Comparison of ENCODE assay signal across 15 cellular contexts in the genomic region with DNA sequence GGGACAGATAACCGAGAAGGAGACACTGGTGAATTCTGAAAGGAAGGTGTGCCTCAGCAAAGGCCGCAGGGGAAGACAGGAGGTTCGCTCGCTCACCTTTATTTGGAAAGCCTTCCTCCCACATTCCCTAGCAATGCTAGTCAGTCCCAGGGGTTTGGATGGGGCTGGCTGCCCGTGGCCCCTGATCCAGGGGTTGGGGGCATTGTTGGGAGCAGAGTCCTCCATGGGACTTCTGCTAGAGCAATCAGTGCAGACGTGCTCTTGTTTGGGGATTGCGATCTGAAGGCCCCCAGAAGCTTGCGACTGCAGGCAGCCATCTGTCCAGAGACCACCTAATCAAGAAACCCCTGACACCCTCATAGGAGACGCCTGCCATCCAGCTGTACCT. TPM values are rescaled to one million over a fixed set of nuclear protein-coding genes. Genes with fewer than 3 reads are reported as not detected.
DNase-seq lines count a peak whose midpoint lies in the region; ATAC-seq and TF ChIP-seq lines count a peak whose summit lies in the region.
"Had no signal": no experiment of that assay in that cellular context is flagged by ENCODE, and none has a peak within 500 bp of the region (broad histone marks: within the 10 kb centered on the region; RNA-seq: fewer than 3 reads in every experiment).

No MANE protein-coding gene starts in this region.

- H3K9me3 ChIP-seq in PC-9 (ENCODE audit: insufficient read depth, low read depth) (no peaks in the 10 kb centered on the region), fibroblast of lung (ENCODE audit: control insufficient read depth, insufficient read depth, low read depth, low read length) (no peaks in the 10 kb centered on the region)
- H3K9me3 ChIP-seq: uterus had no signal

- H3K4me1 ChIP-seq in PC-9 (replicated peaks; ENCODE audit: insufficient read depth) (peaks cover 56% of the 10 kb centered on the region), fibroblast of lung (ENCODE audit: control insufficient read depth, extremely low read depth, insufficient read depth, low read length) (peaks cover 4% of the 10 kb centered on the region)
- H3K4me1 ChIP-seq: uterus had no signal

- H3K4me3 ChIP-seq in PC-9 (no peak overlapping the region), fibroblast of lung (replicated peaks in 1 of 4; ENCODE audit: control extremely low read depth in 1 of 4, insufficient read depth in 1 of 4, low read depth in 3 of 4, low read length in 4 of 4) (peak overlapping the region in 3 of 4 experiments; percentile 6 to 30 (median 10)), skin epidermis (peak overlapping the region in 1 of 7 experiments; percentile 4)
- H3K4me3 ChIP-seq: uterus had no signal

- peaks cover 3% of the 10 kb centered on the region for H3K36me3 Mint-ChIP-seq in activated CD8-positive, alpha-beta T cell treated with anti-CD3 and anti-CD28 coated beads for 36 hours (ENCODE audit: low read depth)
- no peaks in the 10 kb centered on the region for H3K36me3 Mint-ChIP-seq in activated CD8-positive, alpha-beta T cell treated with anti-CD3 and anti-CD28 coated beads, Interleukin-2, amount 10 ng/mL, durations not matched to agents 7 days and 5 days (ENCODE audit: low read depth)
- no peaks in the 10 kb centered on the region for H3K36me3 Mint-ChIP-seq in effector memory CD8-positive, alpha-beta T cell (ENCODE audit: insufficient read depth)

- DNase-seq in activated CD8-positive, alpha-beta T cell treated with anti-CD3 and anti-CD28 coated beads for 36 hours, result no peak
- no peak for DNase-seq in activated CD8-positive, alpha-beta T cell treated with anti-CD3 and anti-CD28 coated beads, Interleukin-2, amount 10 ng/mL, durations not matched to agents 7 days and 5 days
- peak in 1 of 2 experiments; percentile 8 for DNase-seq in PC-9
- no peak for DNase-seq in fibroblast of lung (ENCODE audit: low read depth in 2 of 2)
- DNase-seq in effector memory CD8-positive, alpha-beta T cell, result no peak
- no peak for DNase-seq in NCI-H526 (lab: John Stamatoyannopoulos, UW)
- DNase-seq in globus pallidus (ENCODE audit: low spot score), result no peak
- DNase-seq: activated CD4-positive, alpha-beta T cell treated with anti-CD3 and anti-CD28 coated beads, Interleukin-2, amount 50 U/mL, for 1 hour; foreskin melanocyte; NCI-H1417 treated with DMSO at 0.1 percent for 48 hours; uterus had no signal

- intact Hi-C loops in activated CD8-positive, alpha-beta T cell treated with anti-CD3 and anti-CD28 coated beads for 36 hours (cut with micrococcal nuclease), result no loop called here
- intact Hi-C loops in PC-9 (cut with micrococcal nuclease; ENCODE audit: unreplicated experiment), result loop anchor here (1.0 to 5.0 kb wide), 4 partner anchors 8 to 476 kb away; a partner anchor contains a TSS

- no TSS peak for BruUV-seq in PC-9 (replicated peaks; lab: Mats Ljungman, UMichigan)

- POLR2A ChIA-PET in activated CD8-positive, alpha-beta T cell treated with anti-CD3 and anti-CD28 coated beads for 36 hours (lab: Charles Lee), result no interaction called here
- POLR2A ChIA-PET in activated CD8-positive, alpha-beta T cell treated with anti-CD3 and anti-CD28 coated beads, Interleukin-2, amount 10 ng/mL, durations not matched to agents 7 days and 5 days (lab: Charles Lee), result no interaction called here
- POLR2A ChIA-PET in PC-9 (lab: Charles Lee; ENCODE audit: unreplicated experiment), result no interaction called here

- H3F3A ChIP-seq in PC-9 (ENCODE audit: insufficient read depth, low read depth), result peaks cover 35% of the 10 kb centered on the region

- TF ChIP-seq CTCF in activated CD8-positive, alpha-beta T cell treated with anti-CD3 and anti-CD28 coated beads for 36 hours (IDR thresholded peaks at IDR 0.05), result no peak
- TF ChIP-seq CTCF in PC-9 (conservative IDR thresholded peaks at IDR 0.05), result no peak
- TF ChIP-seq CTCF in fibroblast of lung (conservative IDR thresholded peaks at IDR 0.05 in 1 of 2, IDR thresholded peaks at IDR 0.05 in 1 of 2; ENCODE audit: low read depth in 1 of 2, low read length in 2 of 2), result no peak

- H4K20me1 ChIP-seq in PC-9 (ENCODE audit: insufficient read depth) (no peaks in the 10 kb centered on the region), fibroblast of lung (ENCODE audit: control insufficient read depth, extremely low read depth, insufficient read depth, low read length) (no peaks in the 10 kb centered on the region)

- no peaks in the 10 kb centered on the region for H3K9me2 ChIP-seq in PC-9 (ENCODE audit: insufficient read depth)

- H3K9ac ChIP-seq in fibroblast of lung (ENCODE audit: insufficient read depth, low read length), result no peak overlapping the region

- no peak overlapping the region for H3K4me3 Mint-ChIP-seq in activated CD8-positive, alpha-beta T cell treated with anti-CD3 and anti-CD28 coated beads for 36 hours
- H3K4me3 Mint-ChIP-seq in activated CD8-positive, alpha-beta T cell treated with anti-CD3 and anti-CD28 coated beads, Interleukin-2, amount 10 ng/mL, durations not matched to agents 7 days and 5 days, result no peak overlapping the region
- H3K4me3 Mint-ChIP-seq in effector memory CD8-positive, alpha-beta T cell, result no peak overlapping the region
- H3K4me3 Mint-ChIP-seq: central memory CD8-positive, alpha-beta T cell had no signal

- no peak for ATAC-seq in activated CD8-positive, alpha-beta T cell treated with anti-CD3 and anti-CD28 coated beads for 36 hours
- ATAC-seq in activated CD8-positive, alpha-beta T cell treated with anti-CD3 and anti-CD28 coated beads, Interleukin-2, amount 10 ng/mL, durations not matched to agents 7 days and 5 days, result no peak
- ATAC-seq in effector memory CD8-positive, alpha-beta T cell (replicated peaks), result no peak
- ATAC-seq: naive thymus-derived CD4-positive, alpha-beta T cell had no signal

- H3K27ac Mint-ChIP-seq in activated CD8-positive, alpha-beta T cell treated with anti-CD3 and anti-CD28 coated beads for 36 hours, result peak overlapping the region; percentile 17
- H3K27ac Mint-ChIP-seq in activated CD8-positive, alpha-beta T cell treated with anti-CD3 and anti-CD28 coated beads, Interleukin-2, amount 10 ng/mL, durations not matched to agents 7 days and 5 days, result no peak overlapping the region
- H3K27ac Mint-ChIP-seq in effector memory CD8-positive, alpha-beta T cell, result no peak overlapping the region
- H3K27ac Mint-ChIP-seq: naive thymus-derived CD4-positive, alpha-beta T cell had no signal

- peaks cover 26% of the 10 kb centered on the region for H3K27me3 Mint-ChIP-seq in activated CD8-positive, alpha-beta T cell treated with anti-CD3 and anti-CD28 coated beads for 36 hours
- H3K27me3 Mint-ChIP-seq in activated CD8-positive, alpha-beta T cell treated with anti-CD3 and anti-CD28 coated beads, Interleukin-2, amount 10 ng/mL, durations not matched to agents 7 days and 5 days (ENCODE audit: low read depth), result peaks cover 29% of the 10 kb centered on the region
- H3K27me3 Mint-ChIP-seq in effector memory CD8-positive, alpha-beta T cell, result peaks cover 42 to 77% of the 10 kb centered on the region in 2 donors

- H3K79me2 ChIP-seq in PC-9 (ENCODE audit: low read depth) (peaks cover 11% of the 10 kb centered on the region), fibroblast of lung (ENCODE audit: control insufficient read depth, insufficient read depth, low read length) (no peaks in the 10 kb centered on the region)

- peaks cover 7% of the 10 kb centered on the region for H3K4me1 Mint-ChIP-seq in activated CD8-positive, alpha-beta T cell treated with anti-CD3 and anti-CD28 coated beads for 36 hours (ENCODE audit: low read depth)
- no peaks in the 10 kb centered on the region for H3K4me1 Mint-ChIP-seq in activated CD8-positive, alpha-beta T cell treated with anti-CD3 and anti-CD28 coated beads, Interleukin-2, amount 10 ng/mL, durations not matched to agents 7 days and 5 days (ENCODE audit: low read depth)
- H3K4me1 Mint-ChIP-seq in effector memory CD8-positive, alpha-beta T cell (ENCODE audit: low read depth in 2 of 2), result peaks cover 3 to 7% of the 10 kb centered on the region in 2 donors
- H3K4me1 Mint-ChIP-seq: naive thymus-derived CD4-positive, alpha-beta T cell had no signal

- no peak overlapping the region for H2AFZ ChIP-seq in PC-9
- H2AFZ ChIP-seq in fibroblast of lung (ENCODE audit: low read length), result no peak overlapping the region

- no peaks in the 10 kb centered on the region for H3K9me3 Mint-ChIP-seq in activated CD8-positive, alpha-beta T cell treated with anti-CD3 and anti-CD28 coated beads for 36 hours
- H3K9me3 Mint-ChIP-seq in activated CD8-positive, alpha-beta T cell treated with anti-CD3 and anti-CD28 coated beads, Interleukin-2, amount 10 ng/mL, durations not matched to agents 7 days and 5 days (ENCODE audit: insufficient read depth), result no peaks in the 10 kb centered on the region
- no peaks in the 10 kb centered on the region for H3K9me3 Mint-ChIP-seq in effector memory CD8-positive, alpha-beta T cell
- H3K9me3 Mint-ChIP-seq: central memory CD8-positive, alpha-beta T cell had no signal

- no peaks in the 10 kb centered on the region for H3K36me3 ChIP-seq in PC-9 (ENCODE audit: low read depth)
- no peaks in the 10 kb centered on the region for H3K36me3 ChIP-seq in fibroblast of lung (ENCODE audit: control insufficient read depth, insufficient read depth, low read length)
- H3K36me3 ChIP-seq: uterus had no signal

- peak overlapping the region; percentile 20; the same call in 1 of the 2 replicates for H3K27ac ChIP-seq in PC-9
- H3K27ac ChIP-seq in fibroblast of lung (ENCODE audit: insufficient read depth, low read length), result no peak overlapping the region
- peak overlapping the region in 14 of 21 experiments; percentile 10 to 73 (median 50) for H3K27ac ChIP-seq in skin epidermis
- H3K27ac ChIP-seq: C4-2B, uterus had no signal

- CTCF ChIA-PET in activated CD8-positive, alpha-beta T cell treated with anti-CD3 and anti-CD28 coated beads for 36 hours (lab: Charles Lee), result no interaction called here
- CTCF ChIA-PET in activated CD8-positive, alpha-beta T cell treated with anti-CD3 and anti-CD28 coated beads, Interleukin-2, amount 10 ng/mL, durations not matched to agents 7 days and 5 days (lab: Charles Lee), result no interaction called here
- CTCF ChIA-PET in PC-9 (lab: Charles Lee), result no interaction called here

- H3K27me3 ChIP-seq in PC-9 (ENCODE audit: insufficient read depth, low read depth) (no peaks in the 10 kb centered on the region), fibroblast of lung (ENCODE audit: control insufficient read depth, insufficient read depth, low read length) (peaks cover 16% of the 10 kb centered on the region)
- H3K27me3 ChIP-seq: uterus had no signal

- peak overlapping the region; percentile 59 for H3K4me2 ChIP-seq in PC-9
- peak overlapping the region; percentile 58 for H3K4me2 ChIP-seq in fibroblast of lung (ENCODE audit: extremely low read depth, insufficient read depth, low read length)

RNA-seq across cellular contexts. Expression of a gene that starts 6.0 kb away (rescaled TPM):
- total RNA-seq in activated CD8-positive, alpha-beta T cell treated with anti-CD3 and anti-CD28 coated beads for 36 hours, result not detected
- not detected for total RNA-seq in activated CD8-positive, alpha-beta T cell treated with anti-CD3 and anti-CD28 coated beads, Interleukin-2, amount 10 ng/mL, durations not matched to agents 7 days and 5 days
- total RNA-seq in PC-9 (2021) (0.94 and 1.6 TPM in 2 replicates), fibroblast of lung (not detected in 2 replicates)
- polyA plus RNA-seq in fibroblast of lung, result 0.07 TPM in 1 of 2 replicates, not detected in the other
- polyA plus RNA-seq in fibroblast of lung (2012), result 0.09 TPM in 1 of 2 replicates, not detected in the other
- polyA minus RNA-seq in fibroblast of lung (ENCODE audit: low replicate concordance), result not detected in 2 replicates
- total RNA-seq: naive thymus-derived CD4-positive, alpha-beta T cell had no signal
- polyA plus RNA-seq: naive thymus-derived CD4-positive, alpha-beta T cell had no signal
